ENCODE assay signal across 22 cellular contexts in the genomic region with DNA sequence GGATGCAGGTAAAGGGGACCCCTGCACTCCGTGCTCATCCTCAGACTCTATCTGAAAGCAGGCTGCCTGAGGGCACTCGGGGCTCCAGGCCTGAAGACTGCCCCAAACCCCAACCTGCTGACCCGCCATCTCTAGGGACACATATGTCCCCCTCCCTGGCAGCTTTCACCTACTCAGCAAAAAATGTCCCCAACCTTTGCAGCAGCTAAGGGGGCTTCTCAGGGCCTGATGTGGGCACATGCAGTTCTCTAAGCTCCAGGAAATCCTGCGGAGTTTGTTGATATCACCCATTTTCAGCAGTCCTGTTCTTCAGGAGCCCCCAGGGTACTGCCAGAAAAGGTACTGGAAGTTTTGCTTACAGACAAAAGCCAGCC.
"Had no signal": no experiment of that assay in that cellular context is flagged by ENCODE, and none has a peak within 500 bp of the region (broad histone marks: within the 10 kb centered on the region; RNA-seq: fewer than 3 reads in every experiment).

No MANE protein-coding gene starts in this region.

- DNase-seq: cortex of kidney; effector memory CD4-positive, alpha-beta T cell; gastrocnemius medialis; immature natural killer cell; left ventricle myocardium inferior; mesenchymal stem cell; midbrain; nephron progenitor cell; posterior cingulate gyrus; sigmoid colon; small intestine; stimulated activated CD4-positive, alpha-beta T cell treated with anti-CD3 and anti-CD28 coated beads, Interleukin-12 subunit alpha, Interleukin-12 subunit beta, amount 100 ng/mL, for 4 hours; stimulated activated naive CD4-positive, alpha-beta T cell; stomach; transverse colon had no signal

- H3K9me3 ChIP-seq: esophagus muscularis mucosa, gastrocnemius medialis, left ventricle myocardium inferior, neutrophil, sigmoid colon, stomach, thoracic aorta, transverse colon had no signal

- FAIRE-seq: endometrium, keratinocyte, small intestine had no signal

- H3K27ac ChIP-seq: epithelial cell of prostate, esophagus muscularis mucosa, gastrocnemius medialis, left ventricle myocardium inferior, neutrophil, sigmoid colon, stomach, thoracic aorta, transverse colon had no signal

- H3K9me3 Mint-ChIP-seq: immature natural killer cell, nephron progenitor cell had no signal

- H3K4me3 Mint-ChIP-seq: immature natural killer cell, nephron progenitor cell had no signal

- ATAC-seq: gastrocnemius medialis had no signal

- H3K4me3 ChIP-seq: esophagus muscularis mucosa, gastrocnemius medialis, left ventricle myocardium inferior, lung, sigmoid colon, stomach, thoracic aorta, transverse colon had no signal

- H3K27me3 ChIP-seq: esophagus muscularis mucosa, gastrocnemius medialis, neutrophil, sigmoid colon, stomach, transverse colon had no signal

- H3K36me3 ChIP-seq: transverse colon had no signal

- H3K27ac Mint-ChIP-seq: immature natural killer cell, nephron progenitor cell had no signal
